Comparison of ENCODE assay signal across 8 cellular contexts in the genomic region with DNA sequence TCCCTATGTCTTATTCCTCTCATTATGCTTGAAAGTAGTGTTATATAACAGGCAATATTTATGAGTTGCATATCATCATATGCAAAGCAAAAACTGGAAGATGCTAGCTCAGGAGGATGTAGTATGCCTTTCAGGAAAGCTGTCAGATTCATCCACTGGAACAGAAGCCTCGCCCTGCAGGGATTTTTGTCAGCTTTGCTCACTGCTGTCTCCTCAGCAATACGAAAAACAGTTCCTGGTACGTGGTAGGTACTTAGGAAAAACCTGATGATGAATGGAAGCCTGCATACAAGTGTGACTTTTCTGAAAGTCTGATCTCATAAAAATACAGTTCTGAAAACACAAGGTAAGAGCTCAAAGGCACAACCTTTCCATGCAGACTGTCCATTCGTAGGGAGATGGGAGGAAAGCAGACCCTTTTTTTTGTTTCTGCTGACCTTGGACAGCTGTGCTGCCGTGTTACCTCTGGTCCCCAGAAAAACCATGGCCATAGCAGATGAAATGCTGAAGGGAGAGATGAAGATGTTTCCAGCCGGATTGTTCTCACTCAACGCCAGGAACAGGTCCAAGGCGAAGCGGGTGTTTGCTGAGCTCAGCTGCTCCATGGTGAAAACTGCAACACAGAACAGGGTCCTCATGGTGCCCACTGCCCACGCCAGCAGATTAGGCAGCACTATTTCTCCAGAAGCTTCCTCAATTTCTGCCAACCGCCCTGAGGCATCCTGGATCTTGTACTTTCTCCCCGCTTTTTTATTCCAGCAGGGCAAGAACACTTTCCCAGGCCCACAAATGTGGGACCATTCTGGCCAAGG. TPM values are rescaled to one million over a fixed set of nuclear protein-coding genes. Genes with fewer than 3 reads are reported as not detected.
DNase-seq lines count a peak whose midpoint lies in the region; ATAC-seq and TF ChIP-seq lines count a peak whose summit lies in the region.

No MANE protein-coding gene starts in this region.

- peak overlapping the region; percentile 86 for H3K4me2 ChIP-seq in smooth muscle cell
- H3K4me2 ChIP-seq in Karpas-422 (ENCODE audit: low read depth, low read length, poor library complexity, severe bottlenecking), result no peak overlapping the region

- H3K27ac ChIP-seq in right cardiac atrium (ENCODE audit: low read length), result peak overlapping the region; percentile 61
- peak overlapping the region; percentile 87 for H3K27ac ChIP-seq in smooth muscle cell (ENCODE audit: low read depth)
- no peak overlapping the region for H3K27ac ChIP-seq in Karpas-422 (ENCODE audit: low read length)

- 38% methylated on average over 12 of the region's 12 CpGs for WGBS in right cardiac atrium
- WGBS in smooth muscle cell (ENCODE audit: low lambda C conversion rate), result 82% methylated on average over 12 of the region's 12 CpGs

- H3K4me1 Mint-ChIP-seq in HFFc6 (ENCODE audit: low read depth), result peaks cover 53% of the 10 kb centered on the region
- peaks cover 49% of the 10 kb centered on the region for H3K4me1 Mint-ChIP-seq in activated T-helper 2 cell treated with anti-CD3 and anti-CD28 coated beads, Interferon-gamma antibody, Interleukin-2, Interleukin-4, amounts not matched to agents 10 μg/mL and 5 μg/mL and 100 μg/mL, durations not matched to agents 14 hours and 24 hours and 36 hours (ENCODE audit: low read depth)

- H3K9me3 Mint-ChIP-seq in HFFc6, result no peaks in the 10 kb centered on the region
- no peaks in the 10 kb centered on the region for H3K9me3 Mint-ChIP-seq in activated T-helper 2 cell treated with anti-CD3 and anti-CD28 coated beads, Interferon-gamma antibody, Interleukin-2, Interleukin-4, amounts not matched to agents 10 μg/mL and 5 μg/mL and 100 μg/mL, durations not matched to agents 14 hours and 24 hours and 36 hours

- H3K27me3 ChIP-seq in right cardiac atrium (ENCODE audit: control insufficient read depth, insufficient read depth) (no peaks in the 10 kb centered on the region), smooth muscle cell (ENCODE audit: low read depth) (no peaks in the 10 kb centered on the region), Karpas-422 (ENCODE audit: low read length) (no peaks in the 10 kb centered on the region)

- peak overlapping the region; percentile 88 for H3K27ac Mint-ChIP-seq in HFFc6
- peak overlapping the region; percentile 56 for H3K27ac Mint-ChIP-seq in activated T-helper 2 cell treated with anti-CD3 and anti-CD28 coated beads, Interferon-gamma antibody, Interleukin-2, Interleukin-4, amounts not matched to agents 10 μg/mL and 5 μg/mL and 100 μg/mL, durations not matched to agents 14 hours and 24 hours and 36 hours

- H3K79me2 ChIP-seq in smooth muscle cell (ENCODE audit: low read depth) (peaks cover 3% of the 10 kb centered on the region), Karpas-422 (ENCODE audit: low read length) (no peaks in the 10 kb centered on the region)

- H2AFZ ChIP-seq in smooth muscle cell (ENCODE audit: low read depth) (no peak overlapping the region), Karpas-422 (ENCODE audit: low read length) (no peak overlapping the region)

- H3K9me3 ChIP-seq in right cardiac atrium (ENCODE audit: control insufficient read depth, low read length) (no peaks in the 10 kb centered on the region), smooth muscle cell (replicated peaks; ENCODE audit: low read depth) (no peaks in the 10 kb centered on the region), Karpas-422 (ENCODE audit: low read length) (no peaks in the 10 kb centered on the region)

- peak overlapping the region; percentile 88 for H3K4me3 Mint-ChIP-seq in HFFc6
- H3K4me3 Mint-ChIP-seq in activated T-helper 2 cell treated with anti-CD3 and anti-CD28 coated beads, Interferon-gamma antibody, Interleukin-2, Interleukin-4, amounts not matched to agents 10 μg/mL and 5 μg/mL and 100 μg/mL, durations not matched to agents 14 hours and 24 hours and 36 hours (ENCODE audit: low read depth), result peak overlapping the region; percentile 89

- H3K9ac ChIP-seq in smooth muscle cell (ENCODE audit: low read depth), result peak overlapping the region; percentile 82
- no peak overlapping the region for H3K9ac ChIP-seq in Karpas-422 (ENCODE audit: low read length)

- H3K36me3 Mint-ChIP-seq in HFFc6 (ENCODE audit: low read depth), result peaks cover 16% of the 10 kb centered on the region
- peaks cover 55% of the 10 kb centered on the region for H3K36me3 Mint-ChIP-seq in activated T-helper 2 cell treated with anti-CD3 and anti-CD28 coated beads, Interferon-gamma antibody, Interleukin-2, Interleukin-4, amounts not matched to agents 10 μg/mL and 5 μg/mL and 100 μg/mL, durations not matched to agents 14 hours and 24 hours and 36 hours (ENCODE audit: low read depth)

- intact Hi-C loops in activated T-helper 2 cell treated with anti-CD3 and anti-CD28 coated beads, Interferon-gamma antibody, Interleukin-2, Interleukin-4, amounts not matched to agents 10 μg/mL and 5 μg/mL and 100 μg/mL, durations not matched to agents 14 hours and 24 hours and 36 hours (cut with micrococcal nuclease), result loop anchor here (2.0 kb wide), 1 partner anchor 19 kb away; no protein-coding TSS in a partner anchor
- intact Hi-C loops in right cardiac atrium (cut with DNase I), result loop anchor here in 3 of 4 donors (5.0 to 10.0 kb wide), 5 partner anchors 45 to 215 kb away; no protein-coding TSS in a partner anchor

- H3K4me3 ChIP-seq in right cardiac atrium (ENCODE audit: low read length) (peak overlapping the region; percentile 56), smooth muscle cell (peak overlapping the region; percentile 48), Karpas-422 (ENCODE audit: low read length) (no peak overlapping the region)

- H3K27me3 Mint-ChIP-seq in HFFc6 (ENCODE audit: insufficient read depth), result no peaks in the 10 kb centered on the region
- no peaks in the 10 kb centered on the region for H3K27me3 Mint-ChIP-seq in activated T-helper 2 cell treated with anti-CD3 and anti-CD28 coated beads, Interferon-gamma antibody, Interleukin-2, Interleukin-4, amounts not matched to agents 10 μg/mL and 5 μg/mL and 100 μg/mL, durations not matched to agents 14 hours and 24 hours and 36 hours (ENCODE audit: low read depth)

- peaks cover 16% of the 10 kb centered on the region for H3K4me1 ChIP-seq in right cardiac atrium (ENCODE audit: control insufficient read depth, insufficient read depth, low read length)
- H3K4me1 ChIP-seq in smooth muscle cell (ENCODE audit: low read depth), result peaks cover 17% of the 10 kb centered on the region
- H3K4me1 ChIP-seq in Karpas-422 (ENCODE audit: low read length), result peaks cover 6% of the 10 kb centered on the region; the same call in 1 of the 2 replicates

- H3K36me3 ChIP-seq in smooth muscle cell (ENCODE audit: low read depth) (peaks cover 3% of the 10 kb centered on the region), Karpas-422 (ENCODE audit: insufficient read depth, low read length) (no peaks in the 10 kb centered on the region)

- H4K20me1 ChIP-seq in smooth muscle cell (ENCODE audit: low read depth) (no peaks in the 10 kb centered on the region), Karpas-422 (ENCODE audit: insufficient read depth, low read depth, low read length) (no peaks in the 10 kb centered on the region)

- H3K9me2 ChIP-seq in Karpas-422 (replicated peaks; ENCODE audit: insufficient read depth, low read length), result no peaks in the 10 kb centered on the region

- DNase-seq in HFFc6, result peak; percentile 26
- no peak for DNase-seq in activated T-helper 2 cell treated with anti-CD3 and anti-CD28 coated beads, Interferon-gamma antibody, Interleukin-2, Interleukin-4, amounts not matched to agents 10 μg/mL and 5 μg/mL and 100 μg/mL, durations not matched to agents 14 hours and 24 hours and 36 hours (ENCODE audit: low spot score)
- peak in 1 of 3 donors; percentile 65 for DNase-seq in right cardiac atrium
- DNase-seq in smooth muscle cell (lab: John Stamatoyannopoulos, UW; ENCODE audit: unreplicated experiment), result no peak
- DNase-seq in HCEC 1CT, result no peak
- DNase-seq in DMS79 treated with DMSO at 0.1 percent for 48 hours (lab: John Stamatoyannopoulos, UW), result no peak
- DNase-seq in Karpas-422, result no peak

- peaks cover 16% of the 10 kb centered on the region for H3F3A ChIP-seq in smooth muscle cell (ENCODE audit: low read depth)

- TF ChIP-seq CTCF in HFFc6 (IDR thresholded peaks at IDR 0.05), result no peak
- TF ChIP-seq CTCF in smooth muscle cell (IDR thresholded peaks at IDR 0.05; ENCODE audit: borderline replicate concordance, insufficient read depth, poor library complexity, severe bottlenecking), result no peak

- ATAC-seq in right cardiac atrium, result no peak
- no peak for ATAC-seq in GM18867 (IDR thresholded peaks at IDR 0.05; ENCODE audit: unreplicated experiment)

RNA-seq across cellular contexts. Expression of a gene that starts 1.5 kb away (rescaled TPM):
- total RNA-seq in HFFc6 (2021; fragmentation: NEBNext Ultra II Directional; extraction: Animal tissue kit (Norgen Biotek cat#: 25700)), result 10 to 100 TPM; 21.1 to 39.2 (median 29.3) TPM
- total RNA-seq in activated T-helper 2 cell treated with anti-CD3 and anti-CD28 coated beads, Interferon-gamma antibody, Interleukin-2, Interleukin-4, amounts not matched to agents 10 μg/mL and 5 μg/mL and 100 μg/mL, durations not matched to agents 14 hours and 24 hours and 36 hours, result 102 and 103 TPM in 2 replicates
- 10 to 100 TPM; 27.3 to 42.1 (median 32.7) TPM for total RNA-seq in right cardiac atrium
- polyA plus RNA-seq in right cardiac atrium, result 23.6 TPM
- 10.5 and 14.8 TPM in 2 replicates for total RNA-seq in smooth muscle cell
- polyA plus RNA-seq in smooth muscle cell, result 17.7 and 21.9 TPM in 2 replicates
- total RNA-seq in Karpas-422 (2014; rRNA removed; shearing (Covaris generic); ENCODE audit: low replicate concordance), result 0.22 TPM in 1 of 2 replicates, not detected in the other
